Comparison of ENCODE assay signal across 20 cellular contexts in genomic region chr2:143611336-143611735, GRCh38.
"Had no signal": no experiment of that assay in that cellular context is flagged by ENCODE, and none has a peak within 500 bp of the region (broad histone marks: within the 10 kb centered on the region; RNA-seq: fewer than 3 reads in every experiment).

No MANE protein-coding gene starts in this region.

- DNase-seq: KBM-7, MG63, NCI-H1092, NCI-H1105 treated with DMSO at 0.1 percent for 48 hours, NCI-H1417 treated with DMSO at 0.1 percent for 48 hours, NCI-H146, NCI-H1694 treated with DMSO at 0.1 percent for 48 hours, NCI-H1930, NCI-H2081, NCI-H2107, NCI-H2227 treated with DMSO at 0.1 percent for 48 hours, NCI-H524, NCI-H526 treated with DMSO at 0.1 percent for 48 hours, NCI-H748 treated with DMSO at 0.1 percent for 48 hours, Right ventricle myocardium superior, RPMI8226, SIG-M5, SK-N-SH, SW 1271 had no signal

- H3K27ac ChIP-seq: HL-60 had no signal

- H3K4me2 ChIP-seq: SK-N-SH had no signal

- H3K4me3 ChIP-seq: MG63 had no signal

- H3K36me3 ChIP-seq: MG63 had no signal

- H3K9ac ChIP-seq: SK-N-SH had no signal

- H3K9me3 ChIP-seq: MG63, SK-N-SH had no signal
